Comparison of ENCODE assay signal across 29 cellular contexts in genomic region chr18:23550898-23551297, GRCh38. TPM values are rescaled to one million over a fixed set of nuclear protein-coding genes. Genes with fewer than 3 reads are reported as not detected.
DNase-seq lines count a peak whose midpoint lies in the region; ATAC-seq, FAIRE-seq and TF ChIP-seq lines count a peak whose summit lies in the region.
"Had no signal": no experiment of that assay in that cellular context is flagged by ENCODE, and none has a peak within 500 bp of the region (broad histone marks: within the 10 kb centered on the region; RNA-seq: fewer than 3 reads in every experiment).

No MANE protein-coding gene starts in this region.

- CTCF ChIA-PET in mammary epithelial cell (lab: Charles Lee; ENCODE audit: low non-redundant PET), result no interaction called here

- peak overlapping the region; percentile 75 to 76 for H3K27ac ChIP-seq in breast epithelium
- no peak overlapping the region for H3K27ac ChIP-seq in mammary epithelial cell (ENCODE audit: insufficient read depth, low read depth, low read length)
- H3K27ac ChIP-seq in lung (ENCODE audit: low read depth in 1 of 2, low read length in 1 of 2), result no peak overlapping the region
- H3K27ac ChIP-seq in upper lobe of left lung, result peak overlapping the region; percentile 32 to 72 (median 50)
- H3K27ac ChIP-seq in kidney (ENCODE audit: low read depth in 2 of 2, low read length in 2 of 2), result no peak overlapping the region
- H3K27ac ChIP-seq: body of pancreas, tibial nerve had no signal

- no peaks in the 10 kb centered on the region for H3K27me3 Mint-ChIP-seq in activated T-helper 17 cell treated with anti-CD3 and anti-CD28 coated beads, Interleukin-2, amount 50 U/mL, for 72 hours
- H3K27me3 Mint-ChIP-seq: activated CD4-positive, alpha-beta T cell treated with anti-CD3 and anti-CD28 coated beads, Interleukin-2, amount 10 ng/mL, durations not matched to agents 24 days and 14 days; activated T-cell treated with anti-CD3 and anti-CD28 coated beads, Interleukin-2, amount 50 U/mL, for 24 hours; T-helper 17 cell had no signal

- no peaks in the 10 kb centered on the region for H3K9me3 Mint-ChIP-seq in activated T-helper 17 cell treated with anti-CD3 and anti-CD28 coated beads, Interleukin-2, amount 50 U/mL, for 72 hours
- H3K9me3 Mint-ChIP-seq: activated CD4-positive, alpha-beta T cell treated with anti-CD3 and anti-CD28 coated beads, Interleukin-2, amount 10 ng/mL, durations not matched to agents 24 days and 14 days; activated T-cell treated with anti-CD3 and anti-CD28 coated beads, Interleukin-2, amount 50 U/mL, for 24 hours; H9 had no signal

- H3K79me2 ChIP-seq in mammary epithelial cell (ENCODE audit: insufficient read depth, low read length), result peaks cover 28% of the 10 kb centered on the region

- H2AFZ ChIP-seq in mammary epithelial cell (ENCODE audit: low read depth, low read length), result no peak overlapping the region

- H3K4me3 ChIP-seq in breast epithelium, result no peak overlapping the region
- no peak overlapping the region for H3K4me3 ChIP-seq in mammary epithelial cell (replicated peaks in 1 of 3; ENCODE audit: insufficient read depth in 1 of 3, low read depth in 2 of 3, low read length in 3 of 3)
- no peak overlapping the region for H3K4me3 ChIP-seq in lung
- H3K4me3 ChIP-seq in upper lobe of left lung, result no peak overlapping the region
- H3K4me3 ChIP-seq in kidney (ENCODE audit: low read length in 2 of 2), result no peak overlapping the region
- H3K4me3 ChIP-seq: body of pancreas, stomach, tibial nerve had no signal

- H3K9ac ChIP-seq in mammary epithelial cell (ENCODE audit: insufficient read depth, low read length) (no peak overlapping the region), kidney (ENCODE audit: low read length in 2 of 2) (no peak overlapping the region)

- H3K4me3 Mint-ChIP-seq in activated T-helper 17 cell treated with anti-CD3 and anti-CD28 coated beads, Interleukin-2, amount 50 U/mL, for 72 hours, result no peak overlapping the region
- H3K4me3 Mint-ChIP-seq: activated CD4-positive, alpha-beta T cell treated with anti-CD3 and anti-CD28 coated beads, Interleukin-2, amount 10 ng/mL, durations not matched to agents 24 days and 14 days; activated T-cell treated with anti-CD3 and anti-CD28 coated beads, Interleukin-2, amount 50 U/mL, for 24 hours; H9; T-helper 17 cell had no signal

- H3K36me3 ChIP-seq in breast epithelium (peaks cover 6% of the 10 kb centered on the region), mammary epithelial cell (ENCODE audit: insufficient read depth, low read length) (peaks cover 50% of the 10 kb centered on the region), lung (ENCODE audit: control insufficient read depth in 2 of 2, insufficient read depth in 2 of 2, low read length in 2 of 2) (peaks cover 41 to 48% of the 10 kb centered on the region in 2 donors), upper lobe of left lung (peaks cover 12 to 98% (median 71%) of the 10 kb centered on the region in 4 donors), kidney (ENCODE audit: control insufficient read depth in 1 of 2, insufficient read depth in 2 of 2, low read length in 2 of 2) (peaks cover 27 to 46% of the 10 kb centered on the region in 2 donors)

- H3K36me3 Mint-ChIP-seq in activated T-helper 17 cell treated with anti-CD3 and anti-CD28 coated beads, Interleukin-2, amount 50 U/mL, for 72 hours (ENCODE audit: low read depth), result peaks cover 97% of the 10 kb centered on the region

- H3K9me3 ChIP-seq in breast epithelium (no peaks in the 10 kb centered on the region), mammary epithelial cell (replicated peaks; ENCODE audit: insufficient read depth, low read length) (no peaks in the 10 kb centered on the region), lung (ENCODE audit: control insufficient read depth in 2 of 2, insufficient read depth in 1 of 2, low read length in 1 of 2) (peaks cover 0 to 3% of the 10 kb centered on the region in 2 donors), upper lobe of left lung (no peaks in the 10 kb centered on the region), kidney (ENCODE audit: control insufficient read depth in 1 of 2, low read length in 2 of 2) (no peaks in the 10 kb centered on the region)
- H3K9me3 ChIP-seq: body of pancreas, stomach, tibial nerve had no signal

- intact Hi-C loops in breast epithelium (cut with DNase I; ENCODE audit: low total_unique reads), result no loop called here
- intact Hi-C loops in mammary epithelial cell (cut with micrococcal nuclease), result no loop called here
- intact Hi-C loops in kidney (cut with DNase I), result no loop called here

- peak in 2 of 4 donors; percentile 63 to 98 for TF ChIP-seq EP300 in upper lobe of left lung (IDR thresholded peaks at IDR 0.05)

- dilution Hi-C loops in mammary epithelial cell (cut with HindIII; ENCODE audit: low sequenced_read_pairs), result loop anchor here (5.0 kb wide), 2 partner anchors 76 to 79 kb away; no protein-coding TSS in a partner anchor

- H3K4me1 ChIP-seq in breast epithelium (no peaks in the 10 kb centered on the region), mammary epithelial cell (ENCODE audit: insufficient read depth, low read length) (peaks cover 24% of the 10 kb centered on the region), lung (ENCODE audit: control insufficient read depth in 2 of 2, insufficient read depth in 2 of 2, low read length in 2 of 2) (peaks cover 0 to 8% of the 10 kb centered on the region in 2 donors), upper lobe of left lung (peaks cover 0 to 26% (median 7%) of the 10 kb centered on the region in 4 donors), kidney (ENCODE audit: control insufficient read depth in 1 of 2, insufficient read depth in 1 of 2, low read depth in 1 of 2, low read length in 2 of 2) (no peaks in the 10 kb centered on the region)
- H3K4me1 ChIP-seq: body of pancreas, tibial nerve had no signal

- no peak for TF ChIP-seq CTCF in breast epithelium (IDR thresholded peaks at IDR 0.05)
- no peak for TF ChIP-seq CTCF in mammary epithelial cell (conservative IDR thresholded peaks at IDR 0.05 in 1 of 2, IDR thresholded peaks at IDR 0.05 in 1 of 2; ENCODE audit: extremely low read depth in 1 of 2, insufficient read depth in 1 of 2, low read depth in 1 of 2, low read length in 2 of 2)
- no peak for TF ChIP-seq CTCF in lung (IDR thresholded peaks at IDR 0.05; ENCODE audit: control extremely low read depth, extremely low read depth)
- TF ChIP-seq CTCF in upper lobe of left lung (IDR thresholded peaks at IDR 0.05), result no peak
- no peak for TF ChIP-seq CTCF in kidney (IDR thresholded peaks at IDR 0.05; ENCODE audit: borderline replicate concordance, extremely low read depth, insufficient read depth)

- no TSS peak for BruUV-seq in mammary epithelial cell (replicated peaks; lab: Mats Ljungman, UMichigan)

- H4K20me1 ChIP-seq in mammary epithelial cell (ENCODE audit: insufficient read depth, low read length), result no peaks in the 10 kb centered on the region

- DNase-seq in breast epithelium (ENCODE audit: low spot score in 2 of 2) (peak in 1 of 2 donors; percentile 30), mammary epithelial cell (no peak), lung (ENCODE audit: low spot score) (peak; percentile 60), upper lobe of left lung (no peak), kidney (no peak), dedifferentiated amniotic fluid mesenchymal stem cell (ENCODE audit: extremely low spot score) (no peak)
- DNase-seq: ACHN; activated CD4-positive, alpha-beta T cell treated with anti-CD3 and anti-CD28 coated beads, Interleukin-2, amount 10 ng/mL, durations not matched to agents 24 days and 14 days; activated naive CD4-positive, alpha-beta T cell; activated T-cell treated with anti-CD3 and anti-CD28 coated beads, Interleukin-2, amount 50 U/mL, for 24 hours; body of pancreas; DND-41; effector CD4-positive, alpha-beta T cell; foreskin fibroblast; H9; IMR-90; mesendoderm; NCI-H1092; NCI-H1694 treated with DMSO at 0.1 percent for 48 hours; NCI-H226; NCI-H774; occipital lobe; stomach; T-helper 17 cell had no signal

- FAIRE-seq in kidney (lab: Jason Lieb, UNC), result no peak

- H3K4me2 ChIP-seq in mammary epithelial cell (ENCODE audit: insufficient read depth, low read depth, low read length), result no peak overlapping the region

- peak overlapping the region; percentile 71 for H3K27ac Mint-ChIP-seq in activated T-helper 17 cell treated with anti-CD3 and anti-CD28 coated beads, Interleukin-2, amount 50 U/mL, for 72 hours
- H3K27ac Mint-ChIP-seq: activated CD4-positive, alpha-beta T cell treated with anti-CD3 and anti-CD28 coated beads, Interleukin-2, amount 10 ng/mL, durations not matched to agents 24 days and 14 days; activated T-cell treated with anti-CD3 and anti-CD28 coated beads, Interleukin-2, amount 50 U/mL, for 24 hours; T-helper 17 cell had no signal

- ATAC-seq in activated T-helper 17 cell treated with anti-CD3 and anti-CD28 coated beads, Interleukin-2, amount 50 U/mL, for 72 hours (replicated peaks), result no peak
- ATAC-seq in lung (ENCODE audit: insufficient read depth, low FRiP score), result peak; percentile 13
- ATAC-seq in upper lobe of left lung (ENCODE audit: low FRiP score in 2 of 2), result peak; percentile 42 to 66
- ATAC-seq in GM18511 (IDR thresholded peaks at IDR 0.05; ENCODE audit: unreplicated experiment), result no peak
- ATAC-seq: body of pancreas, Right ventricle myocardium inferior, SK-N-SH treated with all-trans-retinoic acid at 6 μM for 48 hours, T-helper 17 cell had no signal

- in situ Hi-C loops in mammary epithelial cell (cut with MboI; ENCODE audit: low sequenced_read_pairs in 2 of 2), result no loop called here

- no peaks in the 10 kb centered on the region for H3K27me3 ChIP-seq in breast epithelium
- no peaks in the 10 kb centered on the region for H3K27me3 ChIP-seq in mammary epithelial cell (ENCODE audit: insufficient read depth, low read length)
- H3K27me3 ChIP-seq in lung (ENCODE audit: control insufficient read depth, insufficient read depth), result no peaks in the 10 kb centered on the region
- H3K27me3 ChIP-seq in upper lobe of left lung, result no peaks in the 10 kb centered on the region
- H3K27me3 ChIP-seq: body of pancreas, stomach, tibial nerve had no signal

- TF ChIP-seq POLR2A in breast epithelium (IDR thresholded peaks at IDR 0.05), result no peak
- no peak for TF ChIP-seq POLR2A in upper lobe of left lung (IDR thresholded peaks at IDR 0.05)

- H3K4me1 Mint-ChIP-seq in activated T-helper 17 cell treated with anti-CD3 and anti-CD28 coated beads, Interleukin-2, amount 50 U/mL, for 72 hours, result peaks cover 5% of the 10 kb centered on the region
- H3K4me1 Mint-ChIP-seq: H9 had no signal

RNA-seq across cellular contexts. Expression of gene NPC1, which starts 35.4 kb away (rescaled TPM):
- total RNA-seq in breast epithelium (100 to 1,000 TPM in 1 of 3 donors, 10 to 100 TPM in 2; 39.5 to 100 (median 81.3) TPM), mammary epithelial cell (100 to 1,000 TPM in 1 of 2 donors, 10 to 100 TPM in 1; 83.4 to 104 TPM), lung (100 to 1,000 TPM in 1 of 2 donors, 10 to 100 TPM in 1; 97.7 to 143 TPM), upper lobe of left lung (100 to 1,000 TPM; 117 to 437 (median 167) TPM), kidney (50.2 TPM)
- polyA plus RNA-seq in mammary epithelial cell (99.0 TPM), lung (10 to 100 TPM; 47.7 to 48.2 TPM), kidney (ENCODE audit: insufficient read depth, low read depth, low replicate concordance) (16.0 TPM)
- polyA minus RNA-seq in mammary epithelial cell, result 370 TPM
- total RNA-seq in activated T-helper 17 cell treated with anti-CD3 and anti-CD28 coated beads, Interleukin-2, amount 50 U/mL, for 72 hours, result 10 to 100 TPM; 39.6 to 49.3 TPM

RNA-seq across cellular contexts. Expression of gene RMC1, which starts 47.6 kb away (rescaled TPM):
- total RNA-seq in breast epithelium (10 to 100 TPM; 22.2 to 33.0 (median 23.9) TPM), mammary epithelial cell (10 to 100 TPM; 29.8 to 33.3 TPM), lung (10 to 100 TPM; 28.2 to 33.8 TPM), upper lobe of left lung (10 to 100 TPM; 23.3 to 45.1 (median 39.8) TPM), kidney (25.9 TPM)
- polyA plus RNA-seq in mammary epithelial cell (20.2 TPM), lung (10 to 100 TPM; 30.6 to 71.3 TPM), kidney (ENCODE audit: insufficient read depth, low read depth, low replicate concordance) (40.4 TPM)
- 55.0 TPM for polyA minus RNA-seq in mammary epithelial cell
- total RNA-seq in activated T-helper 17 cell treated with anti-CD3 and anti-CD28 coated beads, Interleukin-2, amount 50 U/mL, for 72 hours, result 10 to 100 TPM; 24.6 to 55.0 TPM

Comparison
In these comparisons a context has a peak if more than half of its experiments do, and no peak if none do; other contexts are left out.
1. H3K27ac ChIP-seq: peak in breast epithelium (2 of 2) and upper lobe of left lung (4 of 4); none in mammary epithelial cell (single experiment), lung (0 of 2) and kidney (0 of 2).
2. ATAC-seq: peak in lung (single experiment) and upper lobe of left lung (2 of 2); none in activated T-helper 17 cell treated with anti-CD3 and anti-CD28 coated beads, Interleukin-2, amount 50 U/mL, for 72 hours (single experiment) and GM18511 (single experiment).